ENCODE assay signal across 24 cellular contexts in genomic region chr19:30116984-30117555, GRCh38.
"Had no signal": no experiment of that assay in that cellular context is flagged by ENCODE, and none has a peak within 500 bp of the region (broad histone marks: within the 10 kb centered on the region; RNA-seq: fewer than 3 reads in every experiment).

No MANE protein-coding gene starts in this region.

- H3K36me3 ChIP-seq: breast epithelium, left lung, ovary, thoracic aorta, upper lobe of left lung had no signal

- ATAC-seq: activated naive CD4-positive, alpha-beta T cell treated with anti-CD3 and anti-CD28 coated beads, Interleukin-2, amount 50 U/mL, for 72 hours; activated T-helper 17 cell treated with anti-CD3 and anti-CD28 coated beads, Interleukin-2, amount 50 U/mL, for 72 hours; foreskin keratinocyte; left lung; naive thymus-derived CD4-positive, alpha-beta T cell; psoas muscle; right cardiac atrium; stimulated activated naive B cell treated with anti-CD40 and anti-IgM and Interleukin-4, amounts not matched to agents 10 μg/mL and 1 μg/mL and 100 μg/mL, for 72 hours had no signal

- DNase-seq: activated CD4-positive, alpha-beta T cell treated with anti-CD3 and anti-CD28 coated beads for 1 hour; activated CD4-positive, alpha-beta T cell treated with anti-CD3 and anti-CD28 coated beads, Interleukin-2, amount 50 U/mL, for 4 hours; activated CD8-positive, alpha-beta memory T cell treated with anti-CD3 and anti-CD28 coated beads for 24 hours; activated CD8-positive, alpha-beta memory T cell treated with anti-CD3 and anti-CD28 coated beads, Interleukin-2, amount 50 U/mL, for 4 hours; activated T-cell treated with anti-CD3 and anti-CD28 coated beads, Interleukin-2, amount 50 U/mL, for 24 hours; effector memory CD4-positive, alpha-beta T cell; foreskin keratinocyte; immature natural killer cell; left lung; naive thymus-derived CD4-positive, alpha-beta T cell; ovary; psoas muscle; right cardiac atrium; stimulated activated CD4-positive, alpha-beta T cell treated with anti-CD3 and anti-CD28 coated beads, Interleukin-2, amount 100 ng/mL, for 24 hours; stimulated activated naive B cell treated with anti-CD40 and anti-IgM and Interleukin-4, amounts not matched to agents 10 μg/mL and 1 μg/mL and 100 μg/mL, for 72 hours; upper lobe of left lung had no signal

- H3K27me3 ChIP-seq: foreskin keratinocyte, ovary, upper lobe of left lung had no signal

- H3K27ac ChIP-seq: breast epithelium, foreskin keratinocyte, left lung, ovary, psoas muscle, skin epidermis, thoracic aorta, upper lobe of left lung, VCaP had no signal

- H3K4me3 Mint-ChIP-seq: activated T-cell treated with anti-CD3 and anti-CD28 coated beads, Interleukin-2, amount 50 U/mL, for 24 hours; activated T-helper 17 cell treated with anti-CD3 and anti-CD28 coated beads, Interleukin-2, amount 50 U/mL, for 72 hours; central memory CD8-positive, alpha-beta T cell; immature natural killer cell; naive thymus-derived CD4-positive, alpha-beta T cell; stimulated activated naive B cell treated with anti-CD40 and anti-IgM and Interleukin-4, amounts not matched to agents 10 μg/mL and 1 μg/mL and 100 μg/mL, for 72 hours had no signal

- H3K9me3 Mint-ChIP-seq: activated naive CD4-positive, alpha-beta T cell treated with anti-CD3 and anti-CD28 coated beads, Interleukin-2, amount 50 U/mL, for 72 hours; activated T-cell treated with anti-CD3 and anti-CD28 coated beads, Interleukin-2, amount 50 U/mL, for 24 hours; activated T-helper 17 cell treated with anti-CD3 and anti-CD28 coated beads, Interleukin-2, amount 50 U/mL, for 72 hours; central memory CD8-positive, alpha-beta T cell; immature natural killer cell had no signal

- H3K4me3 ChIP-seq: breast epithelium, left lung, lung, ovary, psoas muscle, skin epidermis, thoracic aorta, upper lobe of left lung had no signal

- H3K36me3 Mint-ChIP-seq: activated naive CD4-positive, alpha-beta T cell treated with anti-CD3 and anti-CD28 coated beads, Interleukin-2, amount 50 U/mL, for 72 hours; immature natural killer cell; naive thymus-derived CD4-positive, alpha-beta T cell; stimulated activated naive B cell treated with anti-CD40 and anti-IgM and Interleukin-4, amounts not matched to agents 10 μg/mL and 1 μg/mL and 100 μg/mL, for 72 hours had no signal

- H3K4me1 ChIP-seq: breast epithelium, foreskin keratinocyte, left lung, psoas muscle, upper lobe of left lung had no signal

- H3K9me3 ChIP-seq: breast epithelium, left lung, ovary, psoas muscle, thoracic aorta, upper lobe of left lung had no signal

- H3K4me1 Mint-ChIP-seq: activated T-helper 17 cell treated with anti-CD3 and anti-CD28 coated beads, Interleukin-2, amount 50 U/mL, for 72 hours; central memory CD8-positive, alpha-beta T cell; immature natural killer cell; naive thymus-derived CD4-positive, alpha-beta T cell; stimulated activated naive B cell treated with anti-CD40 and anti-IgM and Interleukin-4, amounts not matched to agents 10 μg/mL and 1 μg/mL and 100 μg/mL, for 72 hours had no signal

- H3K27ac Mint-ChIP-seq: activated naive CD4-positive, alpha-beta T cell treated with anti-CD3 and anti-CD28 coated beads, Interleukin-2, amount 50 U/mL, for 72 hours; activated T-cell treated with anti-CD3 and anti-CD28 coated beads, Interleukin-2, amount 50 U/mL, for 24 hours; activated T-helper 17 cell treated with anti-CD3 and anti-CD28 coated beads, Interleukin-2, amount 50 U/mL, for 72 hours; immature natural killer cell; naive thymus-derived CD4-positive, alpha-beta T cell; stimulated activated naive B cell treated with anti-CD40 and anti-IgM and Interleukin-4, amounts not matched to agents 10 μg/mL and 1 μg/mL and 100 μg/mL, for 72 hours had no signal
